In the genomic region with DNA sequence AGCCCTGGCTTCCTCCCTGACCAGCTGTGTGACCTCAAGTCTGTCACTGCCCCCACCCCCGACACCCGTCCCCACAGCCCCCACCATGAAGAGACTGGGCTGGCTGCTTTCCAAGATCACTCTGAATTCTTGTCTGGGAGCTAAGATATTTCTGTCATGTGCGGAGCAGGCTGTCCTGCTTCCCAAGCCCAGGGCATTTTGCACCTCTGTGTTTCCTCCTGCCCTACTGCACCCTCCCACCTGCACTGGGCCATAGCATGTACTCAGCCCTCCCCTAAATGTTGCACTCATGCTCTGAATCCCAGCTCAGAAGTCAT, we compare ENCODE assay signal across 32 cellular contexts. TPM values are rescaled to one million over a fixed set of nuclear protein-coding genes. Genes with fewer than 3 reads are reported as not detected.
"Had no signal": no experiment of that assay in that cellular context is flagged by ENCODE, and none has a peak within 500 bp of the region (broad histone marks: within the 10 kb centered on the region; RNA-seq: fewer than 3 reads in every experiment).

No MANE protein-coding gene starts in this region.

- DNase-seq: activated CD4-positive, alpha-beta T cell treated with anti-CD3 and anti-CD28 coated beads for 4 hours; activated CD4-positive, alpha-beta T cell treated with anti-CD3 and anti-CD28 coated beads, Interleukin-2, amount 50 U/mL, for 4 hours; activated naive CD4-positive, alpha-beta T cell treated with Interleukin-2 at 50 U/mL for 16 hours; activated naive CD8-positive, alpha-beta T cell treated with anti-CD3 and anti-CD28 coated beads for 36 hours; activated T-cell treated with anti-CD3 and anti-CD28 coated beads for 4 hours; activated T-cell treated with anti-CD3 and anti-CD28 coated beads, Interleukin-2, amount 50 U/mL, for 72 hours; adrenal gland; caudate nucleus; foreskin melanocyte; hypothalamus; immature natural killer cell; mesendoderm; mucosa of descending colon; sigmoid colon; stimulated activated CD4-positive, alpha-beta T cell treated with anti-CD3 and anti-CD28 coated beads, Interleukin-1b, Interleukin-23, amount 100 ng/mL, for 48 hours; stimulated activated CD4-positive, alpha-beta T cell treated with anti-CD3 and anti-CD28 coated beads, Interleukin-4, amount 100 ng/mL, for 4 hours; stimulated activated CD8-positive, alpha-beta memory T cell treated with anti-CD3 and anti-CD28 coated beads, Interleukin-4, amount 100 ng/mL, for 48 hours; stimulated activated naive B cell treated with anti-CD40 and anti-IgM and Interleukin-4, amounts not matched to agents 10 μg/mL and 1 μg/mL and 100 μg/mL, for 72 hours; stomach; SW 1271; T-helper 9 cell had no signal

- H3K27ac ChIP-seq: adrenal gland, ascending aorta, sigmoid colon, stomach, thyroid gland, VCaP had no signal

- H3K4me3 ChIP-seq: adrenal gland, ascending aorta, lung, mucosa of descending colon, sigmoid colon, smooth muscle cell, stomach, thyroid gland had no signal

- H3K27me3 ChIP-seq: adrenal gland, ascending aorta, thyroid gland had no signal

- H3K9me3 ChIP-seq: adrenal gland, ascending aorta, mucosa of descending colon, stomach, thyroid gland had no signal

- H3K4me3 Mint-ChIP-seq: activated naive CD8-positive, alpha-beta T cell treated with anti-CD3 and anti-CD28 coated beads for 36 hours; activated T-cell treated with anti-CD3 and anti-CD28 coated beads, Interleukin-2, amount 50 U/mL, for 72 hours; immature natural killer cell; natural killer cell treated with Interleukin-12 subunit alpha and Interleukin-12 subunit beta and Interleukin-15 and Interleukin-18, amount 100 ng/mL, for 72 hours; stimulated activated naive B cell treated with anti-CD40 and anti-IgM and Interleukin-4, amounts not matched to agents 10 μg/mL and 1 μg/mL and 100 μg/mL, for 72 hours; T-helper 1 cell treated with Interleukin-12 subunit alpha and Interleukin-12 subunit beta and Interleukin-4 antibody, amounts not matched to agents 30 μg/mL and 1 μg/mL, for 36 hours had no signal

- H3K9me3 Mint-ChIP-seq: activated naive CD8-positive, alpha-beta T cell treated with anti-CD3 and anti-CD28 coated beads for 36 hours; immature natural killer cell; natural killer cell treated with Interleukin-12 subunit alpha and Interleukin-12 subunit beta and Interleukin-15 and Interleukin-18, amount 100 ng/mL, for 72 hours had no signal

- H3K36me3 Mint-ChIP-seq: brain; immature natural killer cell; natural killer cell treated with Interleukin-12 subunit alpha and Interleukin-12 subunit beta and Interleukin-15 and Interleukin-18, amount 100 ng/mL, for 72 hours had no signal

- H3K4me1 Mint-ChIP-seq: activated naive CD8-positive, alpha-beta T cell treated with anti-CD3 and anti-CD28 coated beads for 36 hours; immature natural killer cell had no signal

- ATAC-seq: activated T-cell treated with anti-CD3 and anti-CD28 coated beads, Interleukin-2, amount 50 U/mL, for 72 hours; left lobe of liver; mucosa of descending colon; natural killer cell treated with Interleukin-12 subunit alpha and Interleukin-12 subunit beta and Interleukin-15 and Interleukin-18, amount 100 ng/mL, for 72 hours; stimulated activated naive B cell treated with anti-CD40 and anti-IgM and Interleukin-4, amounts not matched to agents 10 μg/mL and 1 μg/mL and 100 μg/mL, for 72 hours had no signal

- H3K27ac Mint-ChIP-seq: activated naive CD8-positive, alpha-beta T cell treated with anti-CD3 and anti-CD28 coated beads for 36 hours; activated T-cell treated with anti-CD3 and anti-CD28 coated beads, Interleukin-2, amount 50 U/mL, for 72 hours; immature natural killer cell; stimulated activated naive B cell treated with anti-CD40 and anti-IgM and Interleukin-4, amounts not matched to agents 10 μg/mL and 1 μg/mL and 100 μg/mL, for 72 hours; T-helper 1 cell treated with Interleukin-12 subunit alpha and Interleukin-12 subunit beta and Interleukin-4 antibody, amounts not matched to agents 30 μg/mL and 1 μg/mL, for 36 hours had no signal

- H3K36me3 ChIP-seq: adrenal gland, ascending aorta, sigmoid colon, stomach, thyroid gland had no signal

- H3K4me1 ChIP-seq: ascending aorta, sigmoid colon had no signal

- H3K27me3 Mint-ChIP-seq: activated naive CD8-positive, alpha-beta T cell treated with anti-CD3 and anti-CD28 coated beads for 36 hours had no signal

RNA-seq across cellular contexts. Expression of gene MYEOV, which starts 30.3 kb away (rescaled TPM):
- total RNA-seq: activated naive CD8-positive, alpha-beta T cell treated with anti-CD3 and anti-CD28 coated beads for 36 hours; ascending aorta; myocyte; natural killer cell treated with Interleukin-12 subunit alpha and Interleukin-12 subunit beta and Interleukin-15 and Interleukin-18, amount 100 ng/mL, for 72 hours; sigmoid colon; smooth muscle cell; ureter had no signal
- polyA plus RNA-seq: immature natural killer cell had no signal
